In the genomic region with DNA sequence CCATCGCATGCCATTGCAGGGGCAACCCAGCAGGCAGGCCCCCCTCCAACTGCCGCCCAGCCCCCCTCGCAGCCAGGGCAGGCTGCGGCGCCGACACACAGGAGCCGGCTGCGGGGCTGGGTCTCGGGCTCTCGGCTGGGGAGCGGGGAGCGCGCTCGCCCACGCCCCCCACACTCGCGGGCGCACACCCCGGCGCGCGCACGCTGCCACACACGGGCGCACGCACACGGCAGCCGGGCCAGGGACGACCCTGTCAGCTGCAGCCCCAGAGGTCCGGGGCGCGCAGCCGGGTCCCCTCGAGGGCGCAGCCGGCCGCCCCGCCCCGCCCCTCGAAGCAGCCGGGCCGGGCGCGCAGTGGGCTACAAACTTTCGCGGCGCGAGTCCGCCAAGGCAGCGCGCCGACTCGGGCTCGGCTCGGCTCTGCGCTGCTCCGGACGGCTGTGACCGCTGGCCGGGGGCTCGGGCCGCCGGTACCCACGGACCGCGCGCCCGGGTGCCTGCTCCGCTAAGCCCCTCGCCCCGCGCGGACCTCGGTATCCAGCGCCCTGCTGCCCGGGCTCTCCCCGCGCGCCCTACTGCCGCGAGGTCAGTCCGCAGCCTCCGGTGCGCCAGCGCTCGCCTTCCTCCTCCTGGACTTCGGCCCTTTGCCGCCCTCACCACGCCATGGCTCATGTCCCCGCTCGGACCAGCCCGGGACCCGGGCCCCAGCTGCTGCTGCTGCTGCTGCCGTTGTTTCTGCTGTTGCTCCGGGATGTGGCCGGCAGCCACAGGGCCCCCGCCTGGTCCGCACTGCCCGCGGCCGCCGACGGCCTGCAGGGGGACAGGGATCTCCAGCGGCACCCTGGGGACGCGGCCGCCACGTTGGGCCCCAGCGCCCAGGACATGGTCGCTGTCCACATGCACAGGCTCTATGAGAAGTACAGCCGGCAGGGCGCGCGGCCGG, we compare ENCODE assay signal across 10 cellular contexts. TPM values are rescaled to one million over a fixed set of nuclear protein-coding genes. Genes with fewer than 3 reads are reported as not detected.
A peak's percentile ranks its signal among the peaks of the same experiment; 100 is the strongest.
DNase-seq lines count a peak whose midpoint lies in the region; ATAC-seq and TF ChIP-seq lines count a peak whose summit lies in the region.
"Had no signal": no experiment of that assay in that cellular context is flagged by ENCODE, and none has a peak within 500 bp of the region (broad histone marks: within the 10 kb centered on the region; RNA-seq: fewer than 3 reads in every experiment).

A gene with protein sequence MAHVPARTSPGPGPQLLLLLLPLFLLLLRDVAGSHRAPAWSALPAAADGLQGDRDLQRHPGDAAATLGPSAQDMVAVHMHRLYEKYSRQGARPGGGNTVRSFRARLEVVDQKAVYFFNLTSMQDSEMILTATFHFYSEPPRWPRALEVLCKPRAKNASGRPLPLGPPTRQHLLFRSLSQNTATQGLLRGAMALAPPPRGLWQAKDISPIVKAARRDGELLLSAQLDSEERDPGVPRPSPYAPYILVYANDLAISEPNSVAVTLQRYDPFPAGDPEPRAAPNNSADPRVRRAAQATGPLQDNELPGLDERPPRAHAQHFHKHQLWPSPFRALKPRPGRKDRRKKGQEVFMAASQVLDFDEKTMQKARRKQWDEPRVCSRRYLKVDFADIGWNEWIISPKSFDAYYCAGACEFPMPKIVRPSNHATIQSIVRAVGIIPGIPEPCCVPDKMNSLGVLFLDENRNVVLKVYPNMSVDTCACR (plus strand): TSS at position 209 of the 943 bp plus-strand sequence. CDS start 455 bp downstream, at position 664.

- H3K9me3 ChIP-seq in colonic mucosa (no peaks in the 10 kb centered on the region), muscle layer of duodenum (ENCODE audit: control insufficient read depth in 1 of 2, low read length in 2 of 2) (no peaks in the 10 kb centered on the region), MM.1S (replicated peaks; ENCODE audit: insufficient read depth, low read length) (no peaks in the 10 kb centered on the region)
- H3K9me3 ChIP-seq: HAP-1 had no signal

- H3K9ac ChIP-seq in colonic mucosa (ENCODE audit: low read depth in 2 of 2, low read length in 2 of 2) (no peak within 1 kb of the TSS), MM.1S (ENCODE audit: low read length) (no peak within 1 kb of the TSS)

- DNase-seq in activated CD4-positive, alpha-beta T cell treated with anti-CD3 and anti-CD28 coated beads for 48 hours = peak; percentile 28
- DNase-seq in activated CD4-positive, alpha-beta T cell treated with anti-CD3 and anti-CD28 coated beads, Interleukin-2, amount 50 U/mL, for 1 hour = no peak
- DNase-seq in colonic mucosa (no peak), type B pancreatic cell (ENCODE audit: extremely low spot score, unreplicated experiment) (no peak), MM.1S (no peak)

- ATAC-seq in HG03175 (IDR thresholded peaks at IDR 0.05; ENCODE audit: unreplicated experiment) (no peak), HG03159 (IDR thresholded peaks at IDR 0.05; ENCODE audit: unreplicated experiment) (no peak)

- H3K36me3 ChIP-seq in colonic mucosa (no peaks in the 10 kb centered on the region), muscle layer of duodenum (ENCODE audit: control insufficient read depth in 1 of 2, insufficient read depth in 2 of 2, low read length in 2 of 2) (no peaks in the 10 kb centered on the region), MM.1S (replicated peaks; ENCODE audit: insufficient read depth, low read length) (no peaks in the 10 kb centered on the region)
- H3K36me3 ChIP-seq: HAP-1 had no signal

- no peak within 1 kb of the TSS for H3K27ac ChIP-seq in colonic mucosa
- no peak within 1 kb of the TSS for H3K27ac ChIP-seq in muscle layer of duodenum (ENCODE audit: low read length)
- no peak within 1 kb of the TSS for H3K27ac ChIP-seq in MM.1S (ENCODE audit: low read length)
- H3K27ac ChIP-seq: C4-2B had no signal

- H3K4me1 Mint-ChIP-seq in type B pancreatic cell (ENCODE audit: unreplicated experiment) = peaks cover 47% of the 10 kb centered on the region

- no peak within 1 kb of the TSS for H2AFZ ChIP-seq in MM.1S (ENCODE audit: low read length)

- intact Hi-C loops in colonic mucosa (cut with DNase I) = no loop called here

- H3K27me3 ChIP-seq in colonic mucosa (peaks cover 21% of the 10 kb centered on the region), muscle layer of duodenum (ENCODE audit: low read depth, low read length) (peaks cover 16% of the 10 kb centered on the region), MM.1S (replicated peaks; ENCODE audit: insufficient read depth, low read length) (no peaks in the 10 kb centered on the region)

- H3K36me3 Mint-ChIP-seq in type B pancreatic cell = peaks cover 4% of the 10 kb centered on the region

- H3F3A ChIP-seq in MM.1S (ENCODE audit: insufficient read depth, low read length) = no peaks in the 10 kb centered on the region

- no peaks in the 10 kb centered on the region for H4K20me1 ChIP-seq in MM.1S (ENCODE audit: insufficient read depth, low read length)

- H3K27me3 Mint-ChIP-seq in type B pancreatic cell = peaks cover 81% of the 10 kb centered on the region

- H3K4me3 Mint-ChIP-seq in type B pancreatic cell = peak within 1 kb of the TSS; percentile 91

- H3K4me3 ChIP-seq in colonic mucosa = peak within 1 kb of the TSS; percentile 11
- H3K4me3 ChIP-seq in muscle layer of duodenum (ENCODE audit: low read depth in 1 of 2, low read length in 2 of 2) = peak within 1 kb of the TSS; percentile 12 to 60
- H3K4me3 ChIP-seq in MM.1S (ENCODE audit: low read length) = no peak within 1 kb of the TSS
- H3K4me3 ChIP-seq: HAP-1 had no signal

- H3K9me2 ChIP-seq in MM.1S (replicated peaks; ENCODE audit: insufficient read depth, low read length) = no peaks in the 10 kb centered on the region

- H3K79me2 ChIP-seq in MM.1S (ENCODE audit: low read length) = no peaks in the 10 kb centered on the region

- H3K9me3 Mint-ChIP-seq in type B pancreatic cell = no peaks in the 10 kb centered on the region

- H3K4me1 ChIP-seq in colonic mucosa (no peaks in the 10 kb centered on the region), muscle layer of duodenum (ENCODE audit: control insufficient read depth in 1 of 2, insufficient read depth in 2 of 2, low read length in 2 of 2) (peaks cover 0 to 18% of the 10 kb centered on the region in 2 donors), MM.1S (ENCODE audit: low read length) (no peaks in the 10 kb centered on the region)
- H3K4me1 ChIP-seq: HAP-1 had no signal

- TF ChIP-seq CTCF in colonic mucosa (IDR thresholded peaks at IDR 0.05) = no peak
- peak; percentile 62 for TF ChIP-seq CTCF in type B pancreatic cell (conservative IDR thresholded peaks at IDR 0.05)
- TF ChIP-seq CTCF in MM.1S (IDR thresholded peaks at IDR 0.05; ENCODE audit: low read length) = no peak

- H3K27ac Mint-ChIP-seq in type B pancreatic cell = no peak within 1 kb of the TSS

- no peak within 1 kb of the TSS for H3K4me2 ChIP-seq in MM.1S (ENCODE audit: low read depth, low read length)

RNA-seq across cellular contexts. Expression of the gene that starts here (rescaled TPM):
- under 1 TPM; 0.10 to 0.37 TPM for total RNA-seq in colonic mucosa
- total RNA-seq in type B pancreatic cell (ENCODE audit: low replicate concordance) = 0.57 and 46.8 TPM in 2 replicates
